In genomic region chr7:80385512-80385911, GRCh38 we compare ENCODE assay signal across 15 cellular contexts.
DNase-seq lines count a peak whose midpoint lies in the region; ATAC-seq and TF ChIP-seq lines count a peak whose summit lies in the region.
"Had no signal": no experiment of that assay in that cellular context is flagged by ENCODE, and none has a peak within 500 bp of the region (broad histone marks: within the 10 kb centered on the region; RNA-seq: fewer than 3 reads in every experiment).

No MANE protein-coding gene starts in this region.

- H3K27me3 ChIP-seq in left lung, result no peaks in the 10 kb centered on the region
- no peaks in the 10 kb centered on the region for H3K27me3 ChIP-seq in skeletal muscle satellite cell (ENCODE audit: control insufficient read depth, insufficient read depth, low read length)
- no peaks in the 10 kb centered on the region for H3K27me3 ChIP-seq in suprapubic skin
- no peaks in the 10 kb centered on the region for H3K27me3 ChIP-seq in Caco-2 (replicated peaks; ENCODE audit: control insufficient read depth, insufficient read depth, low read length)

- TF ChIP-seq CTCF in VCaP (conservative IDR thresholded peaks at IDR 0.05) (no peak), left lung (IDR thresholded peaks at IDR 0.05) (no peak), suprapubic skin (IDR thresholded peaks at IDR 0.05) (no peak), Caco-2 (IDR thresholded peaks at IDR 0.05; ENCODE audit: insufficient read depth in 1 of 2, low read depth in 1 of 2, low read length in 1 of 2, severe bottlenecking in 1 of 2, unreplicated experiment in 1 of 2) (no peak)

- no peaks in the 10 kb centered on the region for H3K36me3 ChIP-seq in left lung
- no peaks in the 10 kb centered on the region for H3K36me3 ChIP-seq in skeletal muscle satellite cell (ENCODE audit: insufficient read depth, low read length)
- no peaks in the 10 kb centered on the region for H3K36me3 ChIP-seq in suprapubic skin
- no peaks in the 10 kb centered on the region for H3K36me3 ChIP-seq in Caco-2 (ENCODE audit: control insufficient read depth, insufficient read depth, low read length)

- H3K9me3 Mint-ChIP-seq in stimulated activated memory B cell treated with anti-CD40 and anti-IgM and Interleukin-4, amounts not matched to agents 10 μg/mL and 1 μg/mL and 100 μg/mL, for 72 hours, result peaks cover 2% of the 10 kb centered on the region
- H3K9me3 Mint-ChIP-seq in Caco-2 (ENCODE audit: unreplicated experiment), result no peaks in the 10 kb centered on the region
- H3K9me3 Mint-ChIP-seq: activated naive CD8-positive, alpha-beta T cell treated with anti-CD3 and anti-CD28 coated beads, Interleukin-2, amount 50 U/mL, for 24 hours; naive B cell had no signal

- no peak for TF ChIP-seq POLR2A in suprapubic skin (IDR thresholded peaks at IDR 0.05)

- no peak overlapping the region for H3K27ac Mint-ChIP-seq in stimulated activated memory B cell treated with anti-CD40 and anti-IgM and Interleukin-4, amounts not matched to agents 10 μg/mL and 1 μg/mL and 100 μg/mL, for 72 hours
- H3K27ac Mint-ChIP-seq in Caco-2 (ENCODE audit: unreplicated experiment), result no peak overlapping the region
- H3K27ac Mint-ChIP-seq: activated CD4-positive, alpha-beta memory T cell treated with anti-CD3 and anti-CD28 coated beads, Interleukin-2, amount 10 ng/mL, durations not matched to agents 7 days and 5 days; activated naive CD8-positive, alpha-beta T cell treated with anti-CD3 and anti-CD28 coated beads, Interleukin-2, amount 50 U/mL, for 24 hours; B cell; naive B cell had no signal

- intact Hi-C loops in left lung (cut with DNase I), result loop anchor here in 1 of 2 donors (10.0 kb wide), 1 partner anchor 101 kb away; no protein-coding TSS in a partner anchor
- intact Hi-C loops in Caco-2 (cut with micrococcal nuclease; ENCODE audit: unreplicated experiment), result no loop called here

- no peaks in the 10 kb centered on the region for H3K9me3 ChIP-seq in left lung
- no peaks in the 10 kb centered on the region for H3K9me3 ChIP-seq in skeletal muscle satellite cell (replicated peaks; ENCODE audit: low read length)
- no peaks in the 10 kb centered on the region for H3K9me3 ChIP-seq in suprapubic skin
- H3K9me3 ChIP-seq in Caco-2, result no peaks in the 10 kb centered on the region
- H3K9me3 ChIP-seq: psoas muscle had no signal

- ATAC-seq in left lung, result peak; percentile 58
- no peak for ATAC-seq in stimulated activated memory B cell treated with anti-CD40 and anti-IgM and Interleukin-4, amounts not matched to agents 10 μg/mL and 1 μg/mL and 100 μg/mL, for 72 hours
- ATAC-seq: activated naive CD8-positive, alpha-beta T cell treated with anti-CD3 and anti-CD28 coated beads, Interleukin-2, amount 50 U/mL, for 24 hours; left ventricle myocardium superior; psoas muscle had no signal

- peak overlapping the region; percentile 60 for H3K4me2 ChIP-seq in skeletal muscle satellite cell (ENCODE audit: low read length)

- no peak overlapping the region for H3K9ac ChIP-seq in skeletal muscle satellite cell (ENCODE audit: low read depth, low read length)

- no peak overlapping the region for H3K4me3 ChIP-seq in left lung
- no peak overlapping the region for H3K4me3 ChIP-seq in skeletal muscle satellite cell (ENCODE audit: low read length)
- H3K4me3 ChIP-seq in suprapubic skin, result no peak overlapping the region
- H3K4me3 ChIP-seq in Caco-2 (ENCODE audit: low read depth, low read length), result no peak overlapping the region
- H3K4me3 ChIP-seq: psoas muscle had no signal

- CTCF ChIA-PET in Caco-2 (lab: Charles Lee), result no interaction called here

- H3K36me3 Mint-ChIP-seq in stimulated activated memory B cell treated with anti-CD40 and anti-IgM and Interleukin-4, amounts not matched to agents 10 μg/mL and 1 μg/mL and 100 μg/mL, for 72 hours, result no peaks in the 10 kb centered on the region
- H3K36me3 Mint-ChIP-seq in Caco-2 (ENCODE audit: insufficient read depth, unreplicated experiment), result no peaks in the 10 kb centered on the region
- H3K36me3 Mint-ChIP-seq: naive B cell had no signal

- no peaks in the 10 kb centered on the region for H3K27me3 Mint-ChIP-seq in stimulated activated memory B cell treated with anti-CD40 and anti-IgM and Interleukin-4, amounts not matched to agents 10 μg/mL and 1 μg/mL and 100 μg/mL, for 72 hours
- H3K27me3 Mint-ChIP-seq in Caco-2 (ENCODE audit: insufficient read depth, unreplicated experiment), result no peaks in the 10 kb centered on the region
- H3K27me3 Mint-ChIP-seq: activated CD4-positive, alpha-beta memory T cell treated with anti-CD3 and anti-CD28 coated beads, Interleukin-2, amount 10 ng/mL, durations not matched to agents 7 days and 5 days; activated naive CD8-positive, alpha-beta T cell treated with anti-CD3 and anti-CD28 coated beads, Interleukin-2, amount 50 U/mL, for 24 hours; B cell; naive B cell had no signal

- POLR2A ChIA-PET in Caco-2 (lab: Charles Lee), result no interaction called here

- no peaks in the 10 kb centered on the region for H3K4me1 Mint-ChIP-seq in stimulated activated memory B cell treated with anti-CD40 and anti-IgM and Interleukin-4, amounts not matched to agents 10 μg/mL and 1 μg/mL and 100 μg/mL, for 72 hours
- no peaks in the 10 kb centered on the region for H3K4me1 Mint-ChIP-seq in Caco-2 (ENCODE audit: low read depth, unreplicated experiment)
- H3K4me1 Mint-ChIP-seq: activated CD4-positive, alpha-beta memory T cell treated with anti-CD3 and anti-CD28 coated beads, Interleukin-2, amount 10 ng/mL, durations not matched to agents 7 days and 5 days; activated naive CD8-positive, alpha-beta T cell treated with anti-CD3 and anti-CD28 coated beads, Interleukin-2, amount 50 U/mL, for 24 hours; B cell; naive B cell had no signal

- no peak for TF ChIP-seq EP300 in suprapubic skin (IDR thresholded peaks at IDR 0.05)

- no TSS peak for BruUV-seq in Caco-2 (replicated peaks; lab: Mats Ljungman, UMichigan)

- DNase-seq in dermis microvascular lymphatic vessel endothelial cell (ENCODE audit: low read depth in 2 of 2) (peak; percentile 69 to 82), left lung (no peak), suprapubic skin (ENCODE audit: low spot score in 2 of 2) (no peak), Caco-2 (no peak)
- DNase-seq: activated CD4-positive, alpha-beta memory T cell treated with anti-CD3 and anti-CD28 coated beads, Interleukin-2, amount 10 ng/mL, durations not matched to agents 7 days and 5 days; activated naive CD8-positive, alpha-beta T cell treated with anti-CD3 and anti-CD28 coated beads, Interleukin-2, amount 50 U/mL, for 24 hours; left ventricle myocardium superior; naive B cell; NCI-H1417 treated with DMSO at 0.1 percent for 48 hours; psoas muscle; stimulated activated CD4-positive, alpha-beta T cell treated with anti-CD3 and anti-CD28 coated beads, Interleukin-1b, Interleukin-23, amount 100 ng/mL, for 48 hours had no signal

- no peak overlapping the region for H3K4me3 Mint-ChIP-seq in stimulated activated memory B cell treated with anti-CD40 and anti-IgM and Interleukin-4, amounts not matched to agents 10 μg/mL and 1 μg/mL and 100 μg/mL, for 72 hours
- no peak overlapping the region for H3K4me3 Mint-ChIP-seq in Caco-2 (ENCODE audit: unreplicated experiment)
- H3K4me3 Mint-ChIP-seq: activated CD4-positive, alpha-beta memory T cell treated with anti-CD3 and anti-CD28 coated beads, Interleukin-2, amount 10 ng/mL, durations not matched to agents 7 days and 5 days; activated naive CD8-positive, alpha-beta T cell treated with anti-CD3 and anti-CD28 coated beads, Interleukin-2, amount 50 U/mL, for 24 hours; B cell; naive B cell had no signal

- no peaks in the 10 kb centered on the region for H3K4me1 ChIP-seq in left lung
- H3K4me1 ChIP-seq in skeletal muscle satellite cell (ENCODE audit: control insufficient read depth, insufficient read depth, low read length), result peaks cover 22% of the 10 kb centered on the region
- H3K4me1 ChIP-seq in suprapubic skin, result peaks cover 3% of the 10 kb centered on the region
- no peaks in the 10 kb centered on the region for H3K4me1 ChIP-seq in Caco-2
- H3K4me1 ChIP-seq: psoas muscle had no signal

- H3K27ac ChIP-seq in VCaP (peak overlapping the region; percentile 73), left lung (no peak overlapping the region), suprapubic skin (no peak overlapping the region)
- H3K27ac ChIP-seq: psoas muscle had no signal

Comparison
In these comparisons a context has a peak if more than half of its experiments do, and no peak if none do; other contexts are left out.
1. DNase-seq: peak in dermis microvascular lymphatic vessel endothelial cell (2 of 2); none in left lung (0 of 2), suprapubic skin (0 of 2) and Caco-2 (0 of 2).